Comparison of ENCODE assay signal across 16 cellular contexts in genomic region chr2:149908731-149909690, GRCh38.
A peak's percentile ranks its signal among the peaks of the same experiment; 100 is the strongest.
DNase-seq lines count a peak whose midpoint lies in the region; ATAC-seq and TF ChIP-seq lines count a peak whose summit lies in the region.
"Had no signal": no experiment of that assay in that cellular context is flagged by ENCODE, and none has a peak within 500 bp of the region (broad histone marks: within the 10 kb centered on the region; RNA-seq: fewer than 3 reads in every experiment).

No MANE protein-coding gene starts in this region.

- H3K79me2 ChIP-seq in fibroblast of lung (ENCODE audit: control insufficient read depth, insufficient read depth, low read length) (no peaks in the 10 kb centered on the region), smooth muscle cell (ENCODE audit: low read depth) (no peaks in the 10 kb centered on the region)

- no peaks in the 10 kb centered on the region for H3K27me3 ChIP-seq in fibroblast of lung (ENCODE audit: control insufficient read depth, insufficient read depth, low read length)
- H3K27me3 ChIP-seq in smooth muscle cell (ENCODE audit: low read depth) = no peaks in the 10 kb centered on the region

- H3K9me3 Mint-ChIP-seq in stimulated activated memory B cell treated with anti-CD40 and anti-IgM and Interleukin-4, amounts not matched to agents 10 μg/mL and 1 μg/mL and 100 μg/mL, for 72 hours = no peaks in the 10 kb centered on the region

- WGBS in smooth muscle cell (ENCODE audit: low lambda C conversion rate) = 77% methylated on average over 3 of the region's 3 CpGs

- no peak for ATAC-seq in stimulated activated memory B cell treated with anti-CD40 and anti-IgM and Interleukin-4, amounts not matched to agents 10 μg/mL and 1 μg/mL and 100 μg/mL, for 72 hours
- ATAC-seq: HCT116 had no signal

- H3K36me3 Mint-ChIP-seq in stimulated activated memory B cell treated with anti-CD40 and anti-IgM and Interleukin-4, amounts not matched to agents 10 μg/mL and 1 μg/mL and 100 μg/mL, for 72 hours = no peaks in the 10 kb centered on the region

- TF ChIP-seq CTCF in fibroblast of lung (conservative IDR thresholded peaks at IDR 0.05 in 1 of 2, IDR thresholded peaks at IDR 0.05 in 1 of 2; ENCODE audit: low read depth in 1 of 2, low read length in 2 of 2) = no peak
- no peak for TF ChIP-seq CTCF in smooth muscle cell (IDR thresholded peaks at IDR 0.05; ENCODE audit: borderline replicate concordance, insufficient read depth, poor library complexity, severe bottlenecking)

- H3K27ac Mint-ChIP-seq in stimulated activated memory B cell treated with anti-CD40 and anti-IgM and Interleukin-4, amounts not matched to agents 10 μg/mL and 1 μg/mL and 100 μg/mL, for 72 hours = no peak overlapping the region
- H3K27ac Mint-ChIP-seq: dendritic cell treated with granulocyte-macrophage colony-stimulating factor and Interleukin-4, amounts not matched to agents 40 ng/mL and 50 ng/mL, for 4 days had no signal

- H4K20me1 ChIP-seq in fibroblast of lung (ENCODE audit: control insufficient read depth, extremely low read depth, insufficient read depth, low read length) = no peaks in the 10 kb centered on the region
- no peaks in the 10 kb centered on the region for H4K20me1 ChIP-seq in smooth muscle cell (ENCODE audit: low read depth)

- peak overlapping the region; percentile 64 for H2AFZ ChIP-seq in fibroblast of lung (ENCODE audit: low read length)
- H2AFZ ChIP-seq in smooth muscle cell (ENCODE audit: low read depth) = peak overlapping the region; percentile 40

- H3K4me3 ChIP-seq in fibroblast of lung (replicated peaks in 1 of 4; ENCODE audit: control extremely low read depth in 1 of 4, insufficient read depth in 1 of 4, low read depth in 3 of 4, low read length in 4 of 4) = no peak overlapping the region
- H3K4me3 ChIP-seq in smooth muscle cell = no peak overlapping the region
- H3K4me3 ChIP-seq: left ventricle myocardium inferior had no signal

- no peaks in the 10 kb centered on the region for H3K36me3 ChIP-seq in fibroblast of lung (ENCODE audit: control insufficient read depth, insufficient read depth, low read length)
- no peaks in the 10 kb centered on the region for H3K36me3 ChIP-seq in smooth muscle cell (ENCODE audit: low read depth)
- H3K36me3 ChIP-seq: left ventricle myocardium inferior had no signal

- H3K27ac ChIP-seq in fibroblast of lung (ENCODE audit: insufficient read depth, low read length) = no peak overlapping the region
- no peak overlapping the region for H3K27ac ChIP-seq in smooth muscle cell (ENCODE audit: low read depth)
- H3K27ac ChIP-seq: left ventricle myocardium inferior had no signal

- no peaks in the 10 kb centered on the region for H3K27me3 Mint-ChIP-seq in stimulated activated memory B cell treated with anti-CD40 and anti-IgM and Interleukin-4, amounts not matched to agents 10 μg/mL and 1 μg/mL and 100 μg/mL, for 72 hours
- H3K27me3 Mint-ChIP-seq: dendritic cell treated with granulocyte-macrophage colony-stimulating factor and Interleukin-4, amounts not matched to agents 40 ng/mL and 50 ng/mL, for 4 days had no signal

- no peak overlapping the region for H3K4me3 Mint-ChIP-seq in stimulated activated memory B cell treated with anti-CD40 and anti-IgM and Interleukin-4, amounts not matched to agents 10 μg/mL and 1 μg/mL and 100 μg/mL, for 72 hours
- H3K4me3 Mint-ChIP-seq: dendritic cell treated with granulocyte-macrophage colony-stimulating factor and Interleukin-4, amounts not matched to agents 40 ng/mL and 50 ng/mL, for 4 days had no signal

- H3K9me3 ChIP-seq in fibroblast of lung (ENCODE audit: control insufficient read depth, insufficient read depth, low read depth, low read length) (no peaks in the 10 kb centered on the region), smooth muscle cell (replicated peaks; ENCODE audit: low read depth) (no peaks in the 10 kb centered on the region)

- H3K4me1 ChIP-seq in fibroblast of lung (ENCODE audit: control insufficient read depth, extremely low read depth, insufficient read depth, low read length) = peaks cover 3% of the 10 kb centered on the region
- H3K4me1 ChIP-seq in smooth muscle cell (ENCODE audit: low read depth) = peaks cover 15% of the 10 kb centered on the region
- H3K4me1 ChIP-seq: left ventricle myocardium inferior had no signal

- DNase-seq in NCI-H345 (lab: John Stamatoyannopoulos, UW) = peak; percentile 58
- no peak for DNase-seq in NCI-H345 treated with DMSO at 0.1 percent for 48 hours (lab: John Stamatoyannopoulos, UW; ENCODE audit: unreplicated experiment)
- peak; percentile 20 for DNase-seq in NCI-H774 (lab: John Stamatoyannopoulos, UW)
- DNase-seq in fibroblast of lung (ENCODE audit: low read depth in 2 of 2) = peak; percentile 56 to 81
- no peak for DNase-seq in smooth muscle cell (lab: John Stamatoyannopoulos, UW; ENCODE audit: unreplicated experiment)
- DNase-seq in SHP77 treated with DMSO at 0.1 percent for 48 hours (lab: John Stamatoyannopoulos, UW) = no peak
- no peak for DNase-seq in COLO668 (lab: John Stamatoyannopoulos, UW; ENCODE audit: unreplicated experiment)
- DNase-seq: ACHN; activated naive CD4-positive, alpha-beta T cell treated with anti-CD3 and anti-CD28 coated beads, Interleukin-2, amount 50 U/mL, for 16 hours; left ventricle myocardium inferior; nucleus accumbens; RPMI8226; stimulated activated CD8-positive, alpha-beta memory T cell treated with anti-CD3 and anti-CD28 coated beads, Interleukin-4, amount 100 ng/mL, for 48 hours had no signal

- H3K9ac ChIP-seq in fibroblast of lung (ENCODE audit: insufficient read depth, low read length) (no peak overlapping the region), smooth muscle cell (ENCODE audit: low read depth) (no peak overlapping the region)

- H3F3A ChIP-seq in smooth muscle cell (ENCODE audit: low read depth) = no peaks in the 10 kb centered on the region

- H3K4me2 ChIP-seq in fibroblast of lung (ENCODE audit: extremely low read depth, insufficient read depth, low read length) = peak overlapping the region; percentile 75
- no peak overlapping the region for H3K4me2 ChIP-seq in smooth muscle cell

- H3K4me1 Mint-ChIP-seq in stimulated activated memory B cell treated with anti-CD40 and anti-IgM and Interleukin-4, amounts not matched to agents 10 μg/mL and 1 μg/mL and 100 μg/mL, for 72 hours = no peaks in the 10 kb centered on the region

Comparison
In these comparisons a context has a peak if more than half of its experiments do, and no peak if none do; other contexts are left out.
1. DNase-seq: peak in NCI-H345 (single experiment), NCI-H774 (single experiment) and fibroblast of lung (2 of 2); none in NCI-H345 treated with DMSO at 0.1 percent for 48 hours (single experiment), smooth muscle cell (single experiment), SHP77 treated with DMSO at 0.1 percent for 48 hours (single experiment) and COLO668 (single experiment).